ENCODE assay signal across 7 cellular contexts in the genomic region with DNA sequence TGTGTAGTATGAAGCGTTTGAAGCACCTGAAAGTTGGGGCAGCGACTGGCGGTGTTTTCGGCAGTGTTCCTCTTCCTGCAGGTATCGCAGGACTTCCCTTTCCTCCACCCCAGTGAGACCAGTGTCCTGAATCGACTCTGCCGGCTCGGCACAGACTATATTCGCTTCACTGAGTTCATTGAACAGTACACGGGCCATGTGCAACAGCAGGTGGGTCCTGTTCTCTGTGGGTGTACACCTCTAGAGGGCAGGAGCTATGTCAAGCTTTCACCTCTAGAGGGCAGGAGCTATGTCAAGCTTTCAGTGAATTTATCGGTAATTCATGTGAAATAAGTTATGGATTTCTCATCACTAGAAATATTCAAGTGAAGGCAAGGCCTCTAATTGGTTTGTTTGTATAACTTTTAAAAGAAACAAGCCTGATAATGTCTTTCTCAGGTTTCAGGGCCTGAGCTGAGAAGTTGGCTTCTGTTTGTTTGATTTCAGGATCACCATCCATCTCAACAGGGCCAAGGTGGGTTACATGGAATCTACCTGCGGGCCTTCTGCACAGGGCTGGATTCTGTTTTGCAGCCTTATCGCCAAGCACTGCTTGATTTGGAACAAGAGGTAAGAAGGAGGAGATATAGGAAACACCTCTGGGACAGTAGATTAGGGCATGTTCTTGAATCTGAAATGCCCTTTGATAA. TPM values are rescaled to one million over a fixed set of nuclear protein-coding genes. Genes with fewer than 3 reads are reported as not detected.
DNase-seq lines count a peak whose midpoint lies in the region; ATAC-seq and TF ChIP-seq lines count a peak whose summit lies in the region.

No MANE protein-coding gene starts in this region.

- no peak overlapping the region for H3K4me3 Mint-ChIP-seq in endodermal cell

- no peak overlapping the region for H3K18ac ChIP-seq in neuronal stem cell (ENCODE audit: low read length)

- peaks cover 2% of the 10 kb centered on the region for H3K79me1 ChIP-seq in neuronal stem cell (ENCODE audit: low read depth, low read length)

- H3K4me1 ChIP-seq in endodermal cell (ENCODE audit: control insufficient read depth, insufficient read depth, low read length) = no peaks in the 10 kb centered on the region
- no peaks in the 10 kb centered on the region for H3K4me1 ChIP-seq in neuronal stem cell (ENCODE audit: control insufficient read depth in 2 of 2, insufficient read depth in 1 of 2, low read depth in 1 of 2, low read length in 2 of 2)

- H2BK12ac ChIP-seq in neuronal stem cell (ENCODE audit: low read length) = no peak overlapping the region

- no peak overlapping the region for H2BK5ac ChIP-seq in neuronal stem cell (ENCODE audit: low read length)

- DNase-seq in EH (ENCODE audit: low read depth) (peak; percentile 35), WERI-Rb-1 (peak; percentile 68), endodermal cell (peak; percentile 65), neuronal stem cell (ENCODE audit: low spot score) (peak; percentile 17)

- peak; percentile 76 for TF ChIP-seq CTCF in WERI-Rb-1 (IDR thresholded peaks at IDR 0.05; ENCODE audit: low read depth, low read length)
- peak; percentile 88 for TF ChIP-seq CTCF in endodermal cell (conservative IDR thresholded peaks at IDR 0.05)

- no peak overlapping the region for H3K4me3 ChIP-seq in WERI-Rb-1 (ENCODE audit: low read depth, low read length)
- H3K4me3 ChIP-seq in endodermal cell (ENCODE audit: low read length) = no peak overlapping the region
- no peak overlapping the region for H3K4me3 ChIP-seq in neuronal stem cell (ENCODE audit: low read length in 2 of 2)

- H3K36me3 ChIP-seq in WERI-Rb-1 (peaks cover 60% of the 10 kb centered on the region), endodermal cell (ENCODE audit: control insufficient read depth, insufficient read depth, low read length) (peaks cover 46% of the 10 kb centered on the region), neuronal stem cell (replicated peaks in 1 of 2; ENCODE audit: control insufficient read depth in 2 of 2, insufficient read depth in 2 of 2, low read length in 2 of 2) (peaks cover 14 to 66% of the 10 kb centered on the region in 2 donors)

- no peak overlapping the region for H3K27ac ChIP-seq in WERI-Rb-1
- no peak overlapping the region for H3K27ac ChIP-seq in endodermal cell (ENCODE audit: low read depth, low read length)
- H3K27ac ChIP-seq in neuronal stem cell (replicated peaks; ENCODE audit: low read length) = no peak overlapping the region

- H2BK120ac ChIP-seq in neuronal stem cell (ENCODE audit: low read depth, low read length) = no peak overlapping the region

- no peak overlapping the region for H4K8ac ChIP-seq in neuronal stem cell (ENCODE audit: low read depth, low read length)

- no peak overlapping the region for H3K27ac Mint-ChIP-seq in endodermal cell

- H3K9ac ChIP-seq in endodermal cell (ENCODE audit: extremely low read depth, low read length, poor library complexity, severe bottlenecking) = no peak overlapping the region
- no peak overlapping the region for H3K9ac ChIP-seq in neuronal stem cell (ENCODE audit: low read depth, low read length, poor library complexity)

- no peak overlapping the region for H3K4ac ChIP-seq in neuronal stem cell (ENCODE audit: low read length)

- H3K23ac ChIP-seq in neuronal stem cell (ENCODE audit: low read depth, low read length, poor library complexity) = no peak overlapping the region

- ATAC-seq in HG02885 (IDR thresholded peaks at IDR 0.05; ENCODE audit: poor library complexity, unreplicated experiment) (peak; percentile 54), HG03460 (IDR thresholded peaks at IDR 0.05; ENCODE audit: unreplicated experiment) (no peak), GM18873 (IDR thresholded peaks at IDR 0.05; ENCODE audit: low FRiP score, unreplicated experiment) (no peak)

- H2AK5ac ChIP-seq in neuronal stem cell (ENCODE audit: low read depth, low read length) = no peak overlapping the region

- H3K9me3 Mint-ChIP-seq in endodermal cell = no peaks in the 10 kb centered on the region

- H3K9me3 ChIP-seq in WERI-Rb-1 (ENCODE audit: severe bottlenecking) (no peaks in the 10 kb centered on the region), endodermal cell (ENCODE audit: control insufficient read depth, low read length) (no peaks in the 10 kb centered on the region), neuronal stem cell (replicated peaks in 1 of 2; ENCODE audit: control insufficient read depth in 2 of 2, insufficient read depth in 1 of 2, low read depth in 1 of 2, low read length in 2 of 2) (no peaks in the 10 kb centered on the region)

- no peak overlapping the region for H3K4me2 ChIP-seq in neuronal stem cell (ENCODE audit: insufficient read depth, low read length, poor library complexity, severe bottlenecking)

- no peak overlapping the region for H4K91ac ChIP-seq in neuronal stem cell (ENCODE audit: low read depth, low read length, poor library complexity)

- H3K14ac ChIP-seq in neuronal stem cell (ENCODE audit: low read length) = no peak overlapping the region

- H2BK15ac ChIP-seq in neuronal stem cell (ENCODE audit: low read length) = no peak overlapping the region

- no peaks in the 10 kb centered on the region for H3K27me3 Mint-ChIP-seq in endodermal cell (ENCODE audit: insufficient read depth)

- no peak overlapping the region for H2AFZ ChIP-seq in neuronal stem cell (ENCODE audit: low read length)

- H3K27me3 ChIP-seq in WERI-Rb-1 (ENCODE audit: insufficient read depth, low read depth, severe bottlenecking) (no peaks in the 10 kb centered on the region), endodermal cell (ENCODE audit: control insufficient read depth, insufficient read depth, low read length, poor library complexity, severe bottlenecking) (no peaks in the 10 kb centered on the region), neuronal stem cell (ENCODE audit: control insufficient read depth in 3 of 3, insufficient read depth in 3 of 3, low read depth in 1 of 3, low read length in 3 of 3) (no peaks in the 10 kb centered on the region)

- WGBS in endodermal cell (ENCODE audit: insufficient coverage in 1 of 2, insufficient read length in 1 of 2), 2 experiments = 72 to 90% methylated on average over 7 to 13 of the region's 13 CpGs
- no CpG with 5 or more reads among the region's 13 CpGs for WGBS in neuronal stem cell (ENCODE audit: extremely low coverage in 2 of 2, insufficient read length in 2 of 2, insufficient replicate concordance in 1 of 2), 2 donors

- peaks cover 8% of the 10 kb centered on the region for H3K4me1 Mint-ChIP-seq in endodermal cell

- H3K36me3 Mint-ChIP-seq in endodermal cell (ENCODE audit: low read depth) = peaks cover 41% of the 10 kb centered on the region

RNA-seq across cellular contexts. Expression of gene TUBGCP4, which starts 5.3 kb away (rescaled TPM):
- 10 to 100 TPM; 19.3 to 20.0 TPM for total RNA-seq in endodermal cell
- 20.9 TPM for polyA plus RNA-seq in endodermal cell (2013, experiment 1 of 2)
- 19.5 TPM for polyA plus RNA-seq in endodermal cell (2013, experiment 2 of 2)
- 15.6 TPM for polyA plus RNA-seq in neuronal stem cell (2013, experiment 1 of 2)
- 16.2 TPM for polyA plus RNA-seq in neuronal stem cell (2013, experiment 2 of 2)

RNA-seq across cellular contexts. Expression of gene ZSCAN29, which starts 5.3 kb away (rescaled TPM):
- 10 to 100 TPM; 44.3 to 45.1 TPM for total RNA-seq in endodermal cell
- 36.8 TPM for polyA plus RNA-seq in endodermal cell (2013, experiment 1 of 2)
- polyA plus RNA-seq in endodermal cell (2013, experiment 2 of 2) = 33.1 TPM
- polyA plus RNA-seq in neuronal stem cell (2013, experiment 1 of 2) = 21.3 TPM
- polyA plus RNA-seq in neuronal stem cell (2013, experiment 2 of 2) = 22.1 TPM

RNA-seq across cellular contexts. Expression of gene LCMT2, which starts 45.8 kb away (rescaled TPM):
- 10 to 100 TPM; 12.6 to 13.2 TPM for total RNA-seq in endodermal cell
- polyA plus RNA-seq in endodermal cell (2013, experiment 1 of 2) = 9.9 TPM
- polyA plus RNA-seq in endodermal cell (2013, experiment 2 of 2) = 10.1 TPM
- polyA plus RNA-seq in neuronal stem cell (2013, experiment 1 of 2) = 4.2 TPM
- 3.9 TPM for polyA plus RNA-seq in neuronal stem cell (2013, experiment 2 of 2)

Comparison
In these comparisons a context has a peak if more than half of its experiments do, and no peak if none do; other contexts are left out.
1. DNase-seq: peak in every context shown above with its lines; median percentile 68 in WERI-Rb-1; 65 in endodermal cell; 35 in EH; 17 in neuronal stem cell.